23 cellular contexts compared by ENCODE assay signal in the genomic region with DNA sequence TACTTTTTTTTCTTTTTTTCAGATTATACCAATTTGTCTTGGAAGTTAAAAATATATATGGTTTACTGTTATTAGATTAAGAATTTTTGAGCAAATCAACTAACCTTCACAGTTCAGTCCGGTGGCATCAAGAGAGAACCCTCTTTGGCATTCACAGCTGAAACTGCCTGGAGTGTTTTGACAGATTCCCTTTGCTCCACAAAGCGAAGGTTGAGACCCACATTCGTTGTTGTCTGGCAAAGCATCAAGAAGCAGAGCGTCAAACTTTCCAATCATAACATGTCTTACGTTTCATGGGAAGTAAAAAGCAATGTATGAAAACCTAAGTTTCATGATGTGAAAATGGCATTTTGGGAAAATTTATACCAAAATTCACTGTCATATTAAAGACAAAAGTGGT.
DNase-seq lines count a peak whose midpoint lies in the region; ATAC-seq, FAIRE-seq and TF ChIP-seq lines count a peak whose summit lies in the region.
"Had no signal": no experiment of that assay in that cellular context is flagged by ENCODE, and none has a peak within 500 bp of the region (broad histone marks: within the 10 kb centered on the region; RNA-seq: fewer than 3 reads in every experiment).

No MANE protein-coding gene starts in this region.

- no peak overlapping the region for H3K4me3 ChIP-seq in smooth muscle cell
- H3K4me3 ChIP-seq: BLaER1, GM23248 had no signal

- peaks cover 68% of the 10 kb centered on the region for H3K36me3 Mint-ChIP-seq in osteocyte (ENCODE audit: unreplicated experiment)
- H3K36me3 Mint-ChIP-seq: CD4-positive, CD25-positive, alpha-beta regulatory T cell; CD8-positive, alpha-beta T cell had no signal

- peak; percentile 47 for FAIRE-seq in GM19239 (lab: Jason Lieb, UNC)
- FAIRE-seq: A204.1, G401.6, GM12892, H1 had no signal

- no peak for TF ChIP-seq CTCF in osteocyte (IDR thresholded peaks at IDR 0.05)
- no peak for TF ChIP-seq CTCF in smooth muscle cell (IDR thresholded peaks at IDR 0.05; ENCODE audit: borderline replicate concordance, insufficient read depth, poor library complexity, severe bottlenecking)

- H4K20me1 ChIP-seq in smooth muscle cell (ENCODE audit: low read depth), result no peaks in the 10 kb centered on the region
- H4K20me1 ChIP-seq: BLaER1 had no signal

- H3K4me2 ChIP-seq in smooth muscle cell, result no peak overlapping the region
- H3K4me2 ChIP-seq: BLaER1 had no signal

- H3K36me3 ChIP-seq in smooth muscle cell (ENCODE audit: low read depth), result no peaks in the 10 kb centered on the region
- H3K36me3 ChIP-seq: BLaER1 had no signal

- H3K27ac ChIP-seq in smooth muscle cell (ENCODE audit: low read depth), result no peak overlapping the region
- H3K27ac ChIP-seq: BLaER1, C4-2B, GM23248 had no signal

- H3K27ac Mint-ChIP-seq in osteocyte (ENCODE audit: unreplicated experiment), result peak overlapping the region; percentile 38
- H3K27ac Mint-ChIP-seq: B cell; CD4-positive, CD25-positive, alpha-beta regulatory T cell; CD8-positive, alpha-beta T cell had no signal

- no peaks in the 10 kb centered on the region for H3K27me3 ChIP-seq in smooth muscle cell (ENCODE audit: low read depth)
- H3K27me3 ChIP-seq: BLaER1 had no signal

- no peaks in the 10 kb centered on the region for H3K9me3 Mint-ChIP-seq in osteocyte (ENCODE audit: unreplicated experiment)
- H3K9me3 Mint-ChIP-seq: CD4-positive, CD25-positive, alpha-beta regulatory T cell; CD8-positive, alpha-beta T cell had no signal

- peaks cover 3% of the 10 kb centered on the region for H3F3A ChIP-seq in smooth muscle cell (ENCODE audit: low read depth)

- 95% methylated on average over 5 of the region's 5 CpGs for WGBS in smooth muscle cell (ENCODE audit: low lambda C conversion rate)

- no peaks in the 10 kb centered on the region for H3K9me3 ChIP-seq in smooth muscle cell (replicated peaks; ENCODE audit: low read depth)
- H3K9me3 ChIP-seq: BLaER1, Caco-2 had no signal

- no peaks in the 10 kb centered on the region for H3K79me2 ChIP-seq in smooth muscle cell (ENCODE audit: low read depth)

- no peak overlapping the region for H3K9ac ChIP-seq in smooth muscle cell (ENCODE audit: low read depth)
- H3K9ac ChIP-seq: BLaER1, GM23248 had no signal

- no peak overlapping the region for H2AFZ ChIP-seq in smooth muscle cell (ENCODE audit: low read depth)
- H2AFZ ChIP-seq: GM23248 had no signal

- H3K4me1 ChIP-seq in smooth muscle cell (ENCODE audit: low read depth), result no peaks in the 10 kb centered on the region
- H3K4me1 ChIP-seq: Caco-2 had no signal

- no peak for ATAC-seq in SK-N-SH treated with all-trans-retinoic acid at 6 μM for 48 hours
- ATAC-seq: CD8-positive, alpha-beta T cell had no signal

- peak; percentile 39 for DNase-seq in NCI-H748 (lab: John Stamatoyannopoulos, UW; ENCODE audit: unreplicated experiment)
- no peak for DNase-seq in NCI-H748 treated with DMSO at 0.1 percent for 48 hours (lab: John Stamatoyannopoulos, UW)
- DNase-seq in GM19239 (ENCODE audit: insufficient read length, low spot score), result no peak
- peak; percentile 33 for DNase-seq in astrocyte of the hippocampus (ENCODE audit: low read depth, low spot score)
- DNase-seq in osteocyte (ENCODE audit: extremely low spot score, unreplicated experiment), result no peak
- no peak for DNase-seq in smooth muscle cell (lab: John Stamatoyannopoulos, UW; ENCODE audit: unreplicated experiment)
- no peak for DNase-seq in dermis blood vessel endothelial cell
- DNase-seq: Caco-2; CD4-positive, CD25-positive, alpha-beta regulatory T cell; CD8-positive, alpha-beta T cell; DMS153; DND-41; GM23248; H7; HCEC 1CT had no signal

- H3K27me3 Mint-ChIP-seq in osteocyte (ENCODE audit: unreplicated experiment), result no peaks in the 10 kb centered on the region
- H3K27me3 Mint-ChIP-seq: B cell; CD4-positive, CD25-positive, alpha-beta regulatory T cell had no signal

- H3K4me3 Mint-ChIP-seq in osteocyte (ENCODE audit: unreplicated experiment), result no peak overlapping the region
- H3K4me3 Mint-ChIP-seq: B cell; CD4-positive, CD25-positive, alpha-beta regulatory T cell; CD8-positive, alpha-beta T cell had no signal

- peaks cover 10% of the 10 kb centered on the region for H3K4me1 Mint-ChIP-seq in osteocyte (ENCODE audit: unreplicated experiment)
- H3K4me1 Mint-ChIP-seq: B cell; CD4-positive, CD25-positive, alpha-beta regulatory T cell had no signal

TF ChIP-seq in SK-N-SH treated with all-trans-retinoic acid at 6 μM for 48 hours, 23 proteins besides CTCF, POLR2A, EP300 and RAD21 (continues in another document):
- no peak for TF ChIP-seq ZFP30 (CRISPR knock-in tag; IDR thresholded peaks at IDR 0.05)
- TF ChIP-seq, protein P1, sequence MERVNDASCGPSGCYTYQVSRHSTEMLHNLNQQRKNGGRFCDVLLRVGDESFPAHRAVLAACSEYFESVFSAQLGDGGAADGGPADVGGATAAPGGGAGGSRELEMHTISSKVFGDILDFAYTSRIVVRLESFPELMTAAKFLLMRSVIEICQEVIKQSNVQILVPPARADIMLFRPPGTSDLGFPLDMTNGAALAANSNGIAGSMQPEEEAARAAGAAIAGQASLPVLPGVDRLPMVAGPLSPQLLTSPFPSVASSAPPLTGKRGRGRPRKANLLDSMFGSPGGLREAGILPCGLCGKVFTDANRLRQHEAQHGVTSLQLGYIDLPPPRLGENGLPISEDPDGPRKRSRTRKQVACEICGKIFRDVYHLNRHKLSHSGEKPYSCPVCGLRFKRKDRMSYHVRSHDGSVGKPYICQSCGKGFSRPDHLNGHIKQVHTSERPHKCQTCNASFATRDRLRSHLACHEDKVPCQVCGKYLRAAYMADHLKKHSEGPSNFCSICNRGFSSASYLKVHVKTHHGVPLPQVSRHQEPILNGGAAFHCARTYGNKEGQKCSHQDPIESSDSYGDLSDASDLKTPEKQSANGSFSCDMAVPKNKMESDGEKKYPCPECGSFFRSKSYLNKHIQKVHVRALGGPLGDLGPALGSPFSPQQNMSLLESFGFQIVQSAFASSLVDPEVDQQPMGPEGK (CRISPR knock-in tag; IDR thresholded peaks at IDR 0.05; ENCODE audit: borderline replicate concordance), result no peak
- TF ChIP-seq BACH2 (CRISPR knock-in tag; IDR thresholded peaks at IDR 0.05; ENCODE audit: borderline replicate concordance), result no peak
- no peak for TF ChIP-seq TCF4 (CRISPR knock-in tag; IDR thresholded peaks at IDR 0.05; ENCODE audit: borderline replicate concordance)
- TF ChIP-seq CSDC2 (CRISPR knock-in tag; IDR thresholded peaks at IDR 0.05), result no peak
- no peak for TF ChIP-seq ZFP3 (CRISPR knock-in tag; IDR thresholded peaks at IDR 0.05)
- TF ChIP-seq ISL1 (CRISPR knock-in tag; IDR thresholded peaks at IDR 0.05), result no peak
- TF ChIP-seq TOX (CRISPR knock-in tag; IDR thresholded peaks at IDR 0.05; ENCODE audit: borderline replicate concordance), result no peak
- TF ChIP-seq, protein P2, sequence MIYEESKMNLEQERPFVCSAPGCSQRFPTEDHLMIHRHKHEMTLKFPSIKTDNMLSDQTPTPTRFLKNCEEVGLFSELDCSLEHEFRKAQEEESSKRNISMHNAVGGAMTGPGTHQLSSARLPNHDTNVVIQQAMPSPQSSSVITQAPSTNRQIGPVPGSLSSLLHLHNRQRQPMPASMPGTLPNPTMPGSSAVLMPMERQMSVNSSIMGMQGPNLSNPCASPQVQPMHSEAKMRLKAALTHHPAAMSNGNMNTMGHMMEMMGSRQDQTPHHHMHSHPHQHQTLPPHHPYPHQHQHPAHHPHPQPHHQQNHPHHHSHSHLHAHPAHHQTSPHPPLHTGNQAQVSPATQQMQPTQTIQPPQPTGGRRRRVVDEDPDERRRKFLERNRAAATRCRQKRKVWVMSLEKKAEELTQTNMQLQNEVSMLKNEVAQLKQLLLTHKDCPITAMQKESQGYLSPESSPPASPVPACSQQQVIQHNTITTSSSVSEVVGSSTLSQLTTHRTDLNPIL (CRISPR knock-in tag; IDR thresholded peaks at IDR 0.05; ENCODE audit: low read depth), result no peak
- TF ChIP-seq ZNF565 (CRISPR knock-in tag; conservative IDR thresholded peaks at IDR 0.05; ENCODE audit: low read depth), result no peak
- TF ChIP-seq SNAI2 (CRISPR knock-in tag; IDR thresholded peaks at IDR 0.05), result no peak
- no peak for TF ChIP-seq ZNF8 (CRISPR knock-in tag; IDR thresholded peaks at IDR 0.05)
- no peak for TF ChIP-seq OSR1 (CRISPR knock-in tag; IDR thresholded peaks at IDR 0.05)
- TF ChIP-seq, protein P3, sequence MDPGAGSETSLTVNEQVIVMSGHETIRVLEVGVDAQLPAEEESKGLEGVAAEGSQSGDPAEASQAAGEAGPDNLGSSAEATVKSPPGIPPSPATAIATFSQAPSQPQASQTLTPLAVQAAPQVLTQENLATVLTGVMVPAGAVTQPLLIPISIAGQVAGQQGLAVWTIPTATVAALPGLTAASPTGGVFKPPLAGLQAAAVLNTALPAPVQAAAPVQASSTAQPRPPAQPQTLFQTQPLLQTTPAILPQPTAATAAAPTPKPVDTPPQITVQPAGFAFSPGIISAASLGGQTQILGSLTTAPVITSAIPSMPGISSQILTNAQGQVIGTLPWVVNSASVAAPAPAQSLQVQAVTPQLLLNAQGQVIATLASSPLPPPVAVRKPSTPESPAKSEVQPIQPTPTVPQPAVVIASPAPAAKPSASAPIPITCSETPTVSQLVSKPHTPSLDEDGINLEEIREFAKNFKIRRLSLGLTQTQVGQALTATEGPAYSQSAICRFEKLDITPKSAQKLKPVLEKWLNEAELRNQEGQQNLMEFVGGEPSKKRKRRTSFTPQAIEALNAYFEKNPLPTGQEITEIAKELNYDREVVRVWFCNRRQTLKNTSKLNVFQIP (CRISPR knock-in tag; IDR thresholded peaks at IDR 0.05; ENCODE audit: borderline replicate concordance, low read depth), result no peak
- TF ChIP-seq ARNTL (CRISPR knock-in tag; IDR thresholded peaks at IDR 0.05; ENCODE audit: borderline replicate concordance, low read depth), result no peak
- TF ChIP-seq ESRRG (CRISPR knock-in tag; IDR thresholded peaks at IDR 0.05), result no peak
- no peak for TF ChIP-seq ZNF70 (CRISPR knock-in tag; IDR thresholded peaks at IDR 0.05)

Comparison
In these comparisons a context has a peak if more than half of its experiments do, and no peak if none do; other contexts are left out.
1. DNase-seq: peak in NCI-H748 (single experiment) and astrocyte of the hippocampus (single experiment); none in NCI-H748 treated with DMSO at 0.1 percent for 48 hours (single experiment), GM19239 (single experiment), osteocyte (single experiment), smooth muscle cell (single experiment) and dermis blood vessel endothelial cell (single experiment).